18 cellular contexts compared by ENCODE assay signal in genomic region chr1:37593726-37594125, GRCh38. TPM values are rescaled to one million over a fixed set of nuclear protein-coding genes. Genes with fewer than 3 reads are reported as not detected.
DNase-seq lines count a peak whose midpoint lies in the region; ATAC-seq and TF ChIP-seq lines count a peak whose summit lies in the region.
"Had no signal": no experiment of that assay in that cellular context is flagged by ENCODE, and none has a peak within 500 bp of the region (broad histone marks: within the 10 kb centered on the region; RNA-seq: fewer than 3 reads in every experiment).

No MANE protein-coding gene starts in this region.

- intact Hi-C loops in MCF 10A (cut with micrococcal nuclease), result loop anchor here (10.0 kb wide), 1 partner anchor 119 kb away; the partner anchor contains the start of gene ZC3H12A
- intact Hi-C loops in breast epithelium (cut with DNase I; ENCODE audit: low total_unique reads), result no loop called here
- intact Hi-C loops in mammary epithelial cell (cut with micrococcal nuclease), result loop anchor here (2.0 to 10.0 kb wide), 2 partner anchors 39 to 271 kb away; partner anchors contain the start of gene SNIP1
- intact Hi-C loops in mucosa of descending colon (cut with DNase I, micrococcal nuclease), result no loop called here
- intact Hi-C loops in testis (cut with DNase I; ENCODE audit: low total_unique reads), result no loop called here

- CTCF ChIA-PET in MCF 10A (lab: Yijun Ruan, JAX) (interaction anchor here (0.5 kb wide), 1 partner anchor 29 kb away, joined by 4 read pairs; no protein-coding TSS in a partner anchor), mammary epithelial cell (lab: Charles Lee; ENCODE audit: low non-redundant PET) (no interaction called here)

- H3K79me2 ChIP-seq in OCI-LY1 (ENCODE audit: insufficient read depth, low read length) (peaks cover 32% of the 10 kb centered on the region), mammary epithelial cell (ENCODE audit: insufficient read depth, low read length) (peaks cover 64% of the 10 kb centered on the region)

- H3K9me3 ChIP-seq in breast epithelium, result no peaks in the 10 kb centered on the region
- H3K9me3 ChIP-seq in OCI-LY1 (ENCODE audit: low read length), result no peaks in the 10 kb centered on the region
- H3K9me3 ChIP-seq in mammary epithelial cell (replicated peaks; ENCODE audit: insufficient read depth, low read length), result no peaks in the 10 kb centered on the region
- no peaks in the 10 kb centered on the region for H3K9me3 ChIP-seq in mucosa of descending colon
- H3K9me3 ChIP-seq in testis, result no peaks in the 10 kb centered on the region
- H3K9me3 ChIP-seq: ascending aorta, BE2C had no signal

- H3K4me2 ChIP-seq in OCI-LY1 (ENCODE audit: low read length) (peak overlapping the region; percentile 84; the same call in 1 of the 2 replicates), mammary epithelial cell (ENCODE audit: insufficient read depth, low read depth, low read length) (peak overlapping the region; percentile 74)

- H3K4me3 Mint-ChIP-seq in MCF 10A (ENCODE audit: unreplicated experiment) (peak overlapping the region; percentile 35), type B pancreatic cell (peak overlapping the region; percentile 66)

- H3K4me1 Mint-ChIP-seq in MCF 10A (ENCODE audit: insufficient read depth, unreplicated experiment) (no peaks in the 10 kb centered on the region), type B pancreatic cell (ENCODE audit: unreplicated experiment) (peaks cover 15% of the 10 kb centered on the region)

- H3K36me3 ChIP-seq in breast epithelium (peaks cover 17% of the 10 kb centered on the region), OCI-LY1 (ENCODE audit: insufficient read depth, low read length) (peaks cover 51% of the 10 kb centered on the region), mammary epithelial cell (ENCODE audit: insufficient read depth, low read length) (peaks cover 18% of the 10 kb centered on the region), mucosa of descending colon (ENCODE audit: low read depth) (peaks cover 4% of the 10 kb centered on the region), testis (ENCODE audit: low read depth, missing control alignments) (no peaks in the 10 kb centered on the region)

- H3K4me1 ChIP-seq in breast epithelium (peaks cover 0 to 21% of the 10 kb centered on the region in 2 donors), OCI-LY1 (ENCODE audit: insufficient read depth, low read length, severe bottlenecking) (peaks cover 17% of the 10 kb centered on the region), mammary epithelial cell (ENCODE audit: insufficient read depth, low read length) (peaks cover 11% of the 10 kb centered on the region), mucosa of descending colon (ENCODE audit: low read depth) (peaks cover 18% of the 10 kb centered on the region), testis (peaks cover 13% of the 10 kb centered on the region)

- TF ChIP-seq POLR2A in breast epithelium (IDR thresholded peaks at IDR 0.05), result no peak
- TF ChIP-seq POLR2A in testis (IDR thresholded peaks at IDR 0.05), result no peak

- in situ Hi-C loops in mammary epithelial cell (cut with MboI; ENCODE audit: low sequenced_read_pairs in 2 of 2), result loop anchor here in 1 of 2 donors (10.0 kb wide), 2 partner anchors 91 to 261 kb away; partner anchors contain the start of gene MTF1

- H2AFZ ChIP-seq in OCI-LY1 (ENCODE audit: low read length) (no peak overlapping the region), mammary epithelial cell (ENCODE audit: low read depth, low read length) (no peak overlapping the region)

- dilution Hi-C loops in mammary epithelial cell (cut with HindIII; ENCODE audit: low sequenced_read_pairs), result no loop called here

- H3K9ac ChIP-seq in OCI-LY1 (ENCODE audit: low read length) (no peak overlapping the region; the same call in 1 of the 2 replicates), mammary epithelial cell (ENCODE audit: insufficient read depth, low read length) (no peak overlapping the region)

- H3K36me3 Mint-ChIP-seq in MCF 10A (ENCODE audit: insufficient read depth, unreplicated experiment) (peaks cover 43% of the 10 kb centered on the region), type B pancreatic cell (peaks cover 4% of the 10 kb centered on the region)

- 95% methylated on average over 6 of the region's 6 CpGs for WGBS in mammary epithelial cell (ENCODE audit: low coverage, missing lambda C conversion rate)
- 84 to 88% methylated on average over 6 of the region's 6 CpGs for WGBS in testis, 2 donors

- H3K9me3 Mint-ChIP-seq in MCF 10A (ENCODE audit: unreplicated experiment) (no peaks in the 10 kb centered on the region), type B pancreatic cell (no peaks in the 10 kb centered on the region)
- H3K9me3 Mint-ChIP-seq: stimulated activated naive B cell treated with anti-CD40 and anti-IgM and Interleukin-4, amounts not matched to agents 10 μg/mL and 1 μg/mL and 100 μg/mL, for 72 hours had no signal

- H3K9me2 ChIP-seq in OCI-LY1 (ENCODE audit: low read depth, low read length), result no peaks in the 10 kb centered on the region

- no peak for TF ChIP-seq CTCF in MCF 10A (IDR thresholded peaks at IDR 0.05; ENCODE audit: unreplicated experiment)
- TF ChIP-seq CTCF in breast epithelium (IDR thresholded peaks at IDR 0.05), result no peak
- TF ChIP-seq CTCF in OCI-LY1 (IDR thresholded peaks at IDR 0.05; ENCODE audit: low read length), result no peak
- TF ChIP-seq CTCF in mammary epithelial cell (conservative IDR thresholded peaks at IDR 0.05 in 1 of 2, IDR thresholded peaks at IDR 0.05 in 1 of 2; ENCODE audit: extremely low read depth in 1 of 2, insufficient read depth in 1 of 2, low read depth in 1 of 2, low read length in 2 of 2), result no peak
- TF ChIP-seq CTCF in type B pancreatic cell (conservative IDR thresholded peaks at IDR 0.05), result no peak
- TF ChIP-seq CTCF in mucosa of descending colon (IDR thresholded peaks at IDR 0.05), result no peak
- TF ChIP-seq CTCF in testis (IDR thresholded peaks at IDR 0.05), result no peak

- H3K4me3 ChIP-seq in breast epithelium, result no peak overlapping the region
- H3K4me3 ChIP-seq in OCI-LY1 (ENCODE audit: low read depth, low read length, poor library complexity, severe bottlenecking), result peak overlapping the region; percentile 80
- peak overlapping the region in 1 of 3 experiments; percentile 17 for H3K4me3 ChIP-seq in mammary epithelial cell (replicated peaks in 1 of 3; ENCODE audit: insufficient read depth in 1 of 3, low read depth in 2 of 3, low read length in 3 of 3)
- no peak overlapping the region for H3K4me3 ChIP-seq in mucosa of descending colon
- no peak overlapping the region for H3K4me3 ChIP-seq in testis

- H3K27ac ChIP-seq in breast epithelium (no peak overlapping the region), OCI-LY1 (ENCODE audit: low read depth, low read length, poor library complexity, severe bottlenecking) (no peak overlapping the region), mammary epithelial cell (ENCODE audit: insufficient read depth, low read depth, low read length) (no peak overlapping the region), testis (no peak overlapping the region)
- H3K27ac ChIP-seq: ascending aorta had no signal

- no peak for ATAC-seq in mucosa of descending colon
- ATAC-seq in HG03520 (IDR thresholded peaks at IDR 0.05; ENCODE audit: unreplicated experiment), result no peak
- ATAC-seq: Panc1; stimulated activated naive B cell treated with anti-CD40 and anti-IgM and Interleukin-4, amounts not matched to agents 10 μg/mL and 1 μg/mL and 100 μg/mL, for 72 hours had no signal

- H3F3A ChIP-seq in OCI-LY1 (ENCODE audit: insufficient read depth, low read length), result no peaks in the 10 kb centered on the region

- H3K27me3 Mint-ChIP-seq in MCF 10A (ENCODE audit: insufficient read depth, unreplicated experiment) (no peaks in the 10 kb centered on the region), type B pancreatic cell (peaks cover 8% of the 10 kb centered on the region)
- H3K27me3 Mint-ChIP-seq: stimulated activated naive B cell treated with anti-CD40 and anti-IgM and Interleukin-4, amounts not matched to agents 10 μg/mL and 1 μg/mL and 100 μg/mL, for 72 hours had no signal

- POLR2A ChIA-PET in MCF 10A (lab: Yijun Ruan, JAX), result interaction anchor here (1.5 kb wide), 1 partner anchor 10 kb away, joined by 4 read pairs; no protein-coding TSS in a partner anchor

- BruUV-seq in MCF 10A (replicated peaks; lab: Mats Ljungman, UMichigan), result no TSS peak
- no TSS peak for BruUV-seq in mammary epithelial cell (replicated peaks; lab: Mats Ljungman, UMichigan)

- no peak overlapping the region for H3K27ac Mint-ChIP-seq in MCF 10A (ENCODE audit: low read depth, unreplicated experiment)
- no peak overlapping the region for H3K27ac Mint-ChIP-seq in type B pancreatic cell
- H3K27ac Mint-ChIP-seq: stimulated activated naive B cell treated with anti-CD40 and anti-IgM and Interleukin-4, amounts not matched to agents 10 μg/mL and 1 μg/mL and 100 μg/mL, for 72 hours had no signal

- no peaks in the 10 kb centered on the region for H4K20me1 ChIP-seq in OCI-LY1 (ENCODE audit: insufficient read depth, low read length)
- no peaks in the 10 kb centered on the region for H4K20me1 ChIP-seq in mammary epithelial cell (ENCODE audit: insufficient read depth, low read length)

- no peaks in the 10 kb centered on the region for H3K27me3 ChIP-seq in breast epithelium
- H3K27me3 ChIP-seq in OCI-LY1 (ENCODE audit: insufficient read depth, low read length), result no peaks in the 10 kb centered on the region
- H3K27me3 ChIP-seq in mammary epithelial cell (ENCODE audit: insufficient read depth, low read length), result no peaks in the 10 kb centered on the region
- H3K27me3 ChIP-seq in testis, result no peaks in the 10 kb centered on the region
- H3K27me3 ChIP-seq: ascending aorta, BE2C had no signal

- no peak for DNase-seq in MCF 10A (ENCODE audit: unreplicated experiment)
- no peak for DNase-seq in breast epithelium (ENCODE audit: low spot score in 2 of 2)
- no peak for DNase-seq in mammary epithelial cell
- DNase-seq in type B pancreatic cell (ENCODE audit: extremely low spot score, unreplicated experiment), result no peak
- no peak for DNase-seq in mucosa of descending colon
- no peak for DNase-seq in testis
- DNase-seq: BE2C; NCI-H1092; NCI-H2171 treated with DMSO at 0.1 percent for 48 hours; stimulated activated CD4-positive, alpha-beta T cell treated with anti-CD3 and anti-CD28 coated beads, Interleukin-4, amount 100 ng/mL, for 1 hour; stimulated activated naive B cell treated with anti-CD40 and anti-IgM and Interleukin-4, amounts not matched to agents 10 μg/mL and 1 μg/mL and 100 μg/mL, for 72 hours had no signal

RNA-seq across cellular contexts. Expression of gene GNL2, which starts 2.0 kb away (rescaled TPM):
- total RNA-seq in MCF 10A (2022), result 103 and 133 TPM in 2 replicates
- 10 to 100 TPM; 36.8 to 71.8 (median 63.1) TPM for total RNA-seq in breast epithelium
- 10 to 100 TPM; 56.5 to 74.6 TPM for total RNA-seq in mammary epithelial cell
- 43.4 TPM for polyA plus RNA-seq in mammary epithelial cell
- polyA minus RNA-seq in mammary epithelial cell, result 85.9 TPM
- total RNA-seq in type B pancreatic cell (ENCODE audit: low replicate concordance), result 52.4 and 55.1 TPM in 2 replicates
- 10 to 100 TPM; 31.2 to 38.4 (median 34.0) TPM for total RNA-seq in mucosa of descending colon
- total RNA-seq in testis, result 10 to 100 TPM; 57.4 to 78.7 TPM
- polyA plus RNA-seq in testis (ENCODE audit: insufficient read depth, low read depth, low replicate concordance), result 34.4 TPM

RNA-seq across cellular contexts. Expression of gene DNALI1, which starts 37.0 kb away (rescaled TPM):
- total RNA-seq in MCF 10A (2022) (not detected in 2 replicates), breast epithelium (10 to 100 TPM in 2 of 3 donors, 1 to 10 TPM in 1; 4.6 to 29.4 (median 20.6) TPM), mammary epithelial cell (1 to 10 TPM; 1.0 to 4.8 TPM), type B pancreatic cell (ENCODE audit: low replicate concordance) (11.6 and 40.8 TPM in 2 replicates), mucosa of descending colon (1 to 10 TPM; 3.2 to 9.1 (median 3.6) TPM), testis (10 to 100 TPM; 50.5 to 73.0 TPM)
- polyA plus RNA-seq in mammary epithelial cell (1.5 TPM), testis (ENCODE audit: insufficient read depth, low read depth, low replicate concordance) (216 TPM)
- polyA minus RNA-seq in mammary epithelial cell, result not detected

RNA-seq across cellular contexts. Expression of gene SNIP1, which starts 39.6 kb away (rescaled TPM):
- total RNA-seq in MCF 10A (2022) (26.4 and 32.0 TPM in 2 replicates), breast epithelium (10 to 100 TPM; 11.4 to 22.7 (median 14.7) TPM), mammary epithelial cell (10 to 100 TPM; 22.5 to 23.0 TPM), type B pancreatic cell (ENCODE audit: low replicate concordance) (18.2 and 23.4 TPM in 2 replicates), mucosa of descending colon (10 to 100 TPM; 16.8 to 22.5 (median 21.3) TPM), testis (10 to 100 TPM; 33.7 to 51.4 TPM)
- polyA plus RNA-seq in mammary epithelial cell (4.6 TPM), testis (ENCODE audit: insufficient read depth, low read depth, low replicate concordance) (16.8 TPM)
- polyA minus RNA-seq in mammary epithelial cell, result 12.2 TPM

RNA-seq across cellular contexts. Expression of gene RSPO1, which starts 41.0 kb away (rescaled TPM):
- total RNA-seq in MCF 10A (2022), result not detected in 2 replicates
- 10 to 100 TPM in 1 of 3 donors, 1 to 10 TPM in 2; 6.9 to 13.0 (median 8.9) TPM for total RNA-seq in breast epithelium
- not detected for total RNA-seq in mammary epithelial cell
- not detected for polyA plus RNA-seq in mammary epithelial cell
- not detected for polyA minus RNA-seq in mammary epithelial cell
- total RNA-seq in type B pancreatic cell (ENCODE audit: low replicate concordance), result 0.26 and 1.4 TPM in 2 replicates
- 1 to 10 TPM in 1 of 3 donors, under 1 TPM in 2; 0.12 to 1.7 (median 0.53) TPM for total RNA-seq in mucosa of descending colon
- under 1 TPM; 0.16 to 0.25 TPM for total RNA-seq in testis
- 5.0 TPM for polyA plus RNA-seq in testis (ENCODE audit: insufficient read depth, low read depth, low replicate concordance)
- total RNA-seq: ascending aorta; dermis microvascular lymphatic vessel endothelial cell; renal cortical epithelial cell; T-helper 2 cell treated with Interferon-gamma antibody and Interleukin-4, amounts not matched to agents 100 ng/mL and 5 ng/mL, for 36 hours had no signal

Comparison
In these comparisons a context has a peak if more than half of its experiments do, and no peak if none do; other contexts are left out.
1. intact Hi-C loops: an anchor here in MCF 10A (10.0 kb wide) and mammary epithelial cell (2.0 to 10.0 kb wide); none called in breast epithelium, mucosa of descending colon and testis.